9 cellular contexts compared by ENCODE assay signal in the genomic region with DNA sequence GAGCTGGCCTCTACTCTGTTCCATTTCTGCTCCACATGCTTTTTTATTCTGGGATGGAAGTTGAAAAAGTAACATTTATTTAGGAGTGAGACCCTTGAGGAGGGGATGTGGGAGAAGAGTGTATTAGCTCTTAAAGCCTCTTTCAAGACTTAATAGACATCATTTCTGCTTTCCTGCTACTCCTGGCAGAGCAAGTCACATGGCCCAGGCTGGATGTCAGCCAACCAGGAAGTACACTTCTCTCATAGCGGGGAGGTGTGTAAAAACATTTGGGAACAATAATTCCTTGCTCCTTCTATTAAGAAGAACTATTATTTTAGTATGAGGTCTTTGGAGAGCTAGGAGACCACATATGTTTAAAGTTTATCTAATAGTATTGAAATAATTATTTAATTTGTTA. TPM values are rescaled to one million over a fixed set of nuclear protein-coding genes. Genes with fewer than 3 reads are reported as not detected.
DNase-seq lines count a peak whose midpoint lies in the region; ATAC-seq and TF ChIP-seq lines count a peak whose summit lies in the region.
"Had no signal": no experiment of that assay in that cellular context is flagged by ENCODE, and none has a peak within 500 bp of the region (broad histone marks: within the 10 kb centered on the region; RNA-seq: fewer than 3 reads in every experiment).

No MANE protein-coding gene starts in this region.

- peaks cover 11% of the 10 kb centered on the region for H3K4me1 Mint-ChIP-seq in CD14-positive monocyte
- H3K4me1 Mint-ChIP-seq in activated T-cell treated with anti-CD3 and anti-CD28 coated beads, Interleukin-2, amount 50 U/mL, for 72 hours (ENCODE audit: low read depth): no peaks in the 10 kb centered on the region
- no peaks in the 10 kb centered on the region for H3K4me1 Mint-ChIP-seq in stimulated activated memory B cell treated with anti-CD40 and anti-IgM and Interleukin-4, amounts not matched to agents 10 μg/mL and 1 μg/mL and 100 μg/mL, for 72 hours

- intact Hi-C loops in CD14-positive monocyte (cut with micrococcal nuclease) (no loop called here), left colon (cut with DNase I, micrococcal nuclease) (no loop called here)

- TF ChIP-seq CTCF in CD14-positive monocyte (IDR thresholded peaks at IDR 0.05): no peak

- H3K27ac Mint-ChIP-seq in CD14-positive monocyte: peak overlapping the region in 1 of 7 donors; percentile 37
- H3K27ac Mint-ChIP-seq in activated T-cell treated with anti-CD3 and anti-CD28 coated beads, Interleukin-2, amount 50 U/mL, for 72 hours: no peak overlapping the region
- H3K27ac Mint-ChIP-seq in stimulated activated memory B cell treated with anti-CD40 and anti-IgM and Interleukin-4, amounts not matched to agents 10 μg/mL and 1 μg/mL and 100 μg/mL, for 72 hours: no peak overlapping the region

- ATAC-seq in left colon: peak; percentile 43
- ATAC-seq in activated T-cell treated with anti-CD3 and anti-CD28 coated beads, Interleukin-2, amount 50 U/mL, for 72 hours (replicated peaks in 1 of 2): no peak
- no peak for ATAC-seq in stimulated activated memory B cell treated with anti-CD40 and anti-IgM and Interleukin-4, amounts not matched to agents 10 μg/mL and 1 μg/mL and 100 μg/mL, for 72 hours

- DNase-seq in CD14-positive monocyte (ENCODE audit: low spot score) (peak; percentile 65), HT-29 (ENCODE audit: low spot score) (peak; percentile 70), UCSD-AML1 (lab: John Stamatoyannopoulos, UW; ENCODE audit: unreplicated experiment) (peak; percentile 35), left colon (peak; percentile 34 to 70), NCI-H187 treated with DMSO at 0.1 percent for 48 hours (lab: John Stamatoyannopoulos, UW) (no peak)
- no peak for DNase-seq in effector CD4-positive, alpha-beta T cell
- DNase-seq in activated T-cell treated with anti-CD3 and anti-CD28 coated beads, Interleukin-2, amount 50 U/mL, for 72 hours: no peak
- DNase-seq: KG1 had no signal

- H3K36me3 Mint-ChIP-seq in CD14-positive monocyte: no peaks in the 10 kb centered on the region
- no peaks in the 10 kb centered on the region for H3K36me3 Mint-ChIP-seq in activated T-cell treated with anti-CD3 and anti-CD28 coated beads, Interleukin-2, amount 50 U/mL, for 72 hours (ENCODE audit: insufficient read depth in 2 of 2)
- no peaks in the 10 kb centered on the region for H3K36me3 Mint-ChIP-seq in stimulated activated memory B cell treated with anti-CD40 and anti-IgM and Interleukin-4, amounts not matched to agents 10 μg/mL and 1 μg/mL and 100 μg/mL, for 72 hours

- peaks cover 0 to 5% (median 0%) of the 10 kb centered on the region in 7 donors for H3K9me3 Mint-ChIP-seq in CD14-positive monocyte
- no peaks in the 10 kb centered on the region for H3K9me3 Mint-ChIP-seq in activated T-cell treated with anti-CD3 and anti-CD28 coated beads, Interleukin-2, amount 50 U/mL, for 72 hours
- no peaks in the 10 kb centered on the region for H3K9me3 Mint-ChIP-seq in stimulated activated memory B cell treated with anti-CD40 and anti-IgM and Interleukin-4, amounts not matched to agents 10 μg/mL and 1 μg/mL and 100 μg/mL, for 72 hours

- no peak overlapping the region for H3K4me3 Mint-ChIP-seq in CD14-positive monocyte
- H3K4me3 Mint-ChIP-seq in activated T-cell treated with anti-CD3 and anti-CD28 coated beads, Interleukin-2, amount 50 U/mL, for 72 hours: no peak overlapping the region
- H3K4me3 Mint-ChIP-seq in stimulated activated memory B cell treated with anti-CD40 and anti-IgM and Interleukin-4, amounts not matched to agents 10 μg/mL and 1 μg/mL and 100 μg/mL, for 72 hours: no peak overlapping the region

- H3K27me3 Mint-ChIP-seq in CD14-positive monocyte (ENCODE audit: low read depth in 3 of 3): peaks cover 0 to 2% (median 1%) of the 10 kb centered on the region in 3 donors
- peaks cover 8% of the 10 kb centered on the region for H3K27me3 Mint-ChIP-seq in activated T-cell treated with anti-CD3 and anti-CD28 coated beads, Interleukin-2, amount 50 U/mL, for 72 hours (ENCODE audit: low read depth)
- peaks cover 9% of the 10 kb centered on the region for H3K27me3 Mint-ChIP-seq in stimulated activated memory B cell treated with anti-CD40 and anti-IgM and Interleukin-4, amounts not matched to agents 10 μg/mL and 1 μg/mL and 100 μg/mL, for 72 hours

RNA-seq across cellular contexts. Expression of gene FAM216B, which starts 40.6 kb away (rescaled TPM):
- polyA plus RNA-seq in CD14-positive monocyte: not detected
- not detected in 2 replicates for total RNA-seq in HT-29 (2014; rRNA removed; shearing (Covaris generic))
- not detected for total RNA-seq in left colon
- total RNA-seq in activated T-cell treated with anti-CD3 and anti-CD28 coated beads, Interleukin-2, amount 50 U/mL, for 72 hours: not detected

Comparison
In these comparisons a context has a peak if more than half of its experiments do, and no peak if none do; other contexts are left out.
1. DNase-seq: peak in CD14-positive monocyte (single experiment), HT-29 (single experiment), UCSD-AML1 (single experiment) and left colon (2 of 2); none in NCI-H187 treated with DMSO at 0.1 percent for 48 hours (single experiment), effector CD4-positive, alpha-beta T cell (single experiment) and activated T-cell treated with anti-CD3 and anti-CD28 coated beads, Interleukin-2, amount 50 U/mL, for 72 hours (0 of 2).